11 cellular contexts compared by ENCODE assay signal in genomic region chr10:25874402-25874801, GRCh38. TPM values are rescaled to one million over a fixed set of nuclear protein-coding genes. Genes with fewer than 3 reads are reported as not detected.
"Had no signal": no experiment of that assay in that cellular context is flagged by ENCODE, and none has a peak within 500 bp of the region (broad histone marks: within the 10 kb centered on the region; RNA-seq: fewer than 3 reads in every experiment).

No MANE protein-coding gene starts in this region.

RNA-seq across cellular contexts. Expression of gene MYO3A, which starts 59.6 kb away (rescaled TPM):
- total RNA-seq: left cardiac atrium; left ventricle myocardium inferior; left ventricle myocardium superior; lung microvascular endothelial cell; mammary epithelial cell; mesenteric fat pad; myocyte; naive thymus-derived CD4-positive, alpha-beta T cell had no signal
- polyA plus RNA-seq: immature natural killer cell; keratinocyte; liver; mammary epithelial cell; naive thymus-derived CD4-positive, alpha-beta T cell had no signal
